ENCODE assay signal across 8 cellular contexts in genomic region chr5:61329729-61330128, GRCh38. TPM values are rescaled to one million over a fixed set of nuclear protein-coding genes. Genes with fewer than 3 reads are reported as not detected.
A peak's percentile ranks its signal among the peaks of the same experiment; 100 is the strongest.
DNase-seq lines count a peak whose midpoint lies in the region; ATAC-seq, FAIRE-seq and TF ChIP-seq lines count a peak whose summit lies in the region.

No MANE protein-coding gene starts in this region.

- H3K27ac ChIP-seq in hepatocyte = peak overlapping the region; percentile 98
- peak overlapping the region; percentile 70 to 97 (median 96) for H3K27ac ChIP-seq in stomach

- peaks cover 23% of the 10 kb centered on the region for H3K79me2 ChIP-seq in hepatocyte

- no peak overlapping the region for H3K27ac Mint-ChIP-seq in activated naive CD4-positive, alpha-beta T cell treated with anti-CD3 and anti-CD28 coated beads for 36 hours
- peak overlapping the region; percentile 54 for H3K27ac Mint-ChIP-seq in activated CD4-positive, alpha-beta T cell treated with anti-CD3 and anti-CD28 coated beads, Interleukin-2, amount 10 ng/mL, durations not matched to agents 7 days and 5 days

- no peak for ATAC-seq in HG03097 (IDR thresholded peaks at IDR 0.05; ENCODE audit: low FRiP score, unreplicated experiment)

- H3K36me3 ChIP-seq in hepatocyte (replicated peaks; ENCODE audit: insufficient read depth, low read depth) = no peaks in the 10 kb centered on the region
- H3K36me3 ChIP-seq in stomach = no peaks in the 10 kb centered on the region

- H3K36me3 Mint-ChIP-seq in activated naive CD4-positive, alpha-beta T cell treated with anti-CD3 and anti-CD28 coated beads for 36 hours (ENCODE audit: low read depth) = peaks cover 3% of the 10 kb centered on the region
- peaks cover 5% of the 10 kb centered on the region for H3K36me3 Mint-ChIP-seq in activated CD4-positive, alpha-beta T cell treated with anti-CD3 and anti-CD28 coated beads, Interleukin-2, amount 10 ng/mL, durations not matched to agents 7 days and 5 days (ENCODE audit: low read depth)

- H3K27me3 ChIP-seq in hepatocyte = no peaks in the 10 kb centered on the region
- no peaks in the 10 kb centered on the region for H3K27me3 ChIP-seq in stomach

- peak overlapping the region; percentile 66 for H2AFZ ChIP-seq in hepatocyte

- DNase-seq in activated naive CD4-positive, alpha-beta T cell treated with anti-CD3 and anti-CD28 coated beads for 36 hours = peak; percentile 42
- DNase-seq in activated naive CD4-positive, alpha-beta T cell treated with Interleukin-2 at 50 U/mL for 16 hours = no peak
- DNase-seq in activated CD4-positive, alpha-beta T cell treated with anti-CD3 and anti-CD28 coated beads, Interleukin-2, amount 10 ng/mL, durations not matched to agents 7 days and 5 days = no peak
- peak; percentile 34 for DNase-seq in hepatocyte (ENCODE audit: low spot score)
- no peak for DNase-seq in stomach
- no peak for DNase-seq in HTR-8/SVneo (ENCODE audit: insufficient read length, low spot score)
- no peak for DNase-seq in OCI-M1 (lab: John Stamatoyannopoulos, UW)

- H3K27me3 Mint-ChIP-seq in activated naive CD4-positive, alpha-beta T cell treated with anti-CD3 and anti-CD28 coated beads for 36 hours (ENCODE audit: low read depth) = peaks cover 23% of the 10 kb centered on the region
- peaks cover 53% of the 10 kb centered on the region for H3K27me3 Mint-ChIP-seq in activated CD4-positive, alpha-beta T cell treated with anti-CD3 and anti-CD28 coated beads, Interleukin-2, amount 10 ng/mL, durations not matched to agents 7 days and 5 days

- POLR2A ChIA-PET in activated CD4-positive, alpha-beta T cell treated with anti-CD3 and anti-CD28 coated beads, Interleukin-2, amount 10 ng/mL, durations not matched to agents 7 days and 5 days (lab: Charles Lee) = no interaction called here

- H3K9me3 Mint-ChIP-seq in activated naive CD4-positive, alpha-beta T cell treated with anti-CD3 and anti-CD28 coated beads for 36 hours = no peaks in the 10 kb centered on the region
- H3K9me3 Mint-ChIP-seq in activated CD4-positive, alpha-beta T cell treated with anti-CD3 and anti-CD28 coated beads, Interleukin-2, amount 10 ng/mL, durations not matched to agents 7 days and 5 days = no peaks in the 10 kb centered on the region

- peak overlapping the region; percentile 89 for H3K4me2 ChIP-seq in hepatocyte

- TF ChIP-seq POLR2A in stomach (IDR thresholded peaks at IDR 0.05) = no peak

- H3K4me3 Mint-ChIP-seq in activated naive CD4-positive, alpha-beta T cell treated with anti-CD3 and anti-CD28 coated beads for 36 hours = no peak overlapping the region
- peak overlapping the region; percentile 73 for H3K4me3 Mint-ChIP-seq in activated CD4-positive, alpha-beta T cell treated with anti-CD3 and anti-CD28 coated beads, Interleukin-2, amount 10 ng/mL, durations not matched to agents 7 days and 5 days

- CTCF ChIA-PET in activated naive CD4-positive, alpha-beta T cell treated with anti-CD3 and anti-CD28 coated beads for 36 hours (lab: Charles Lee) = interaction anchor here (1.3 to 1.6 kb wide), 3 partner anchors 25 to 371 kb away, joined by 3 to 4 read pairs (median 4); no protein-coding TSS in a partner anchor
- CTCF ChIA-PET in activated CD4-positive, alpha-beta T cell treated with anti-CD3 and anti-CD28 coated beads, Interleukin-2, amount 10 ng/mL, durations not matched to agents 7 days and 5 days (lab: Charles Lee) = interaction anchor here (0.6 to 1.3 kb wide), 2 partner anchors 268 to 495 kb away, joined by 3 to 4 read pairs; no protein-coding TSS in a partner anchor

- no peak for FAIRE-seq in HTR-8/SVneo (lab: Jason Lieb, UNC)

- TF ChIP-seq CTCF in hepatocyte (IDR thresholded peaks at IDR 0.05; ENCODE audit: poor library complexity) (no peak), stomach (IDR thresholded peaks at IDR 0.05) (no peak)

- H3K4me1 ChIP-seq in hepatocyte (ENCODE audit: insufficient read depth) = peaks cover 18% of the 10 kb centered on the region
- H3K4me1 ChIP-seq in stomach = peaks cover 13 to 38% (median 29%) of the 10 kb centered on the region in 4 donors

- intact Hi-C loops in activated naive CD4-positive, alpha-beta T cell treated with anti-CD3 and anti-CD28 coated beads for 36 hours (cut with micrococcal nuclease) = loop anchor here (5.0 to 10.0 kb wide), 4 partner anchors 275 to 928 kb away; no protein-coding TSS in a partner anchor
- intact Hi-C loops in stomach (cut with DNase I; ENCODE audit: low total_unique reads) = loop anchor here (5.0 to 10.0 kb wide), 2 partner anchors 78 to 155 kb away; no protein-coding TSS in a partner anchor

- peak overlapping the region; percentile 78 for H3K4me3 ChIP-seq in hepatocyte
- H3K4me3 ChIP-seq in stomach = peak overlapping the region; percentile 83 to 96 (median 94)

- H4K20me1 ChIP-seq in hepatocyte (ENCODE audit: insufficient read depth, poor library complexity, severe bottlenecking) = peaks cover 18% of the 10 kb centered on the region

- H3K4me1 Mint-ChIP-seq in activated naive CD4-positive, alpha-beta T cell treated with anti-CD3 and anti-CD28 coated beads for 36 hours (ENCODE audit: low read depth) = peaks cover 36% of the 10 kb centered on the region
- peaks cover 37% of the 10 kb centered on the region for H3K4me1 Mint-ChIP-seq in activated CD4-positive, alpha-beta T cell treated with anti-CD3 and anti-CD28 coated beads, Interleukin-2, amount 10 ng/mL, durations not matched to agents 7 days and 5 days

- no peaks in the 10 kb centered on the region for H3K9me2 ChIP-seq in hepatocyte (replicated peaks; ENCODE audit: insufficient read depth)

- 15% methylated on average over 8 of the region's 8 CpGs for WGBS in hepatocyte (ENCODE audit: low lambda C conversion rate, missing lambda C conversion rate)
- 17 to 34% (median 27%) methylated on average over 8 of the region's 8 CpGs for WGBS in stomach, 5 donors

- H3K9me3 ChIP-seq in hepatocyte (ENCODE audit: low read depth) (no peaks in the 10 kb centered on the region), stomach (no peaks in the 10 kb centered on the region)

- no peak for TF ChIP-seq EP300 in stomach (IDR thresholded peaks at IDR 0.05)

RNA-seq across cellular contexts. Expression of gene ZSWIM6, which starts 2.3 kb away (rescaled TPM):
- total RNA-seq in activated naive CD4-positive, alpha-beta T cell treated with anti-CD3 and anti-CD28 coated beads for 36 hours = 1 to 10 TPM; 4.3 TPM
- 1 to 10 TPM; 3.8 to 4.3 TPM for total RNA-seq in activated CD4-positive, alpha-beta T cell treated with anti-CD3 and anti-CD28 coated beads, Interleukin-2, amount 10 ng/mL, durations not matched to agents 7 days and 5 days
- total RNA-seq in hepatocyte = 12.7 and 13.0 TPM in 2 replicates
- polyA plus RNA-seq in hepatocyte = 6.7 and 9.0 TPM in 2 replicates
- total RNA-seq in stomach = 10 to 100 TPM; 14.5 to 39.3 (median 24.8) TPM
- 1 to 10 TPM; 2.9 to 4.6 (median 4.3) TPM for polyA plus RNA-seq in stomach

Comparison
In these comparisons a context has a peak if more than half of its experiments do, and no peak if none do; other contexts are left out.
1. DNase-seq: peak in activated naive CD4-positive, alpha-beta T cell treated with anti-CD3 and anti-CD28 coated beads for 36 hours (single experiment) and hepatocyte (single experiment); none in activated naive CD4-positive, alpha-beta T cell treated with Interleukin-2 at 50 U/mL for 16 hours (single experiment), activated CD4-positive, alpha-beta T cell treated with anti-CD3 and anti-CD28 coated beads, Interleukin-2, amount 10 ng/mL, durations not matched to agents 7 days and 5 days (single experiment), stomach (single experiment), HTR-8/SVneo (single experiment) and OCI-M1 (single experiment).